ENCODE assay signal across 1 cellular context in the genomic region with DNA sequence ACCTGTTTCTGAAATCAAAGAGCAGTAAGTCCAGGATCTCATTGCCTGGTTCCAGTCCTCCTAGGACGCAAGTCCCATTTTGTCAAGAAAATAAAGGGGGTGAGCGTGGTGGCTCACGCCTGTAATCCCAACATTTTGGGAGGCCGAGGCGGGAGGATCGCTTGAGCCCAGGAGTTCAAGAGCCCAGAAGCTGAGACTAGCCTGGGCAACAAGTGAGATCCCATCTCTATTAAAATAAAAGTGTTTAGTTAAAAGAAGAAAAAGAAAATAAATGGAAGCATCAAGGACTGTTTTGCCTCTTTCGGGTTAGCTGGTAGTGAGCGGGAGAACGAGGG.
TF ChIP-seq lines count a peak whose summit lies in the region.

No MANE protein-coding gene starts in this region.

TF ChIP-seq in HCT116, 20 proteins besides CTCF, POLR2A, EP300 and RAD21 (continued from another document):
- no peak for TF ChIP-seq SRF (IDR thresholded peaks at IDR 0.05; ENCODE audit: low read depth)
- no peak for TF ChIP-seq ELF1 (IDR thresholded peaks at IDR 0.05; ENCODE audit: borderline replicate concordance, low read depth)
- no peak for TF ChIP-seq EZH2phosphoT487 (IDR thresholded peaks at IDR 0.05; ENCODE audit: borderline replicate concordance)
